Comparison of ENCODE assay signal across 9 cellular contexts in the genomic region with DNA sequence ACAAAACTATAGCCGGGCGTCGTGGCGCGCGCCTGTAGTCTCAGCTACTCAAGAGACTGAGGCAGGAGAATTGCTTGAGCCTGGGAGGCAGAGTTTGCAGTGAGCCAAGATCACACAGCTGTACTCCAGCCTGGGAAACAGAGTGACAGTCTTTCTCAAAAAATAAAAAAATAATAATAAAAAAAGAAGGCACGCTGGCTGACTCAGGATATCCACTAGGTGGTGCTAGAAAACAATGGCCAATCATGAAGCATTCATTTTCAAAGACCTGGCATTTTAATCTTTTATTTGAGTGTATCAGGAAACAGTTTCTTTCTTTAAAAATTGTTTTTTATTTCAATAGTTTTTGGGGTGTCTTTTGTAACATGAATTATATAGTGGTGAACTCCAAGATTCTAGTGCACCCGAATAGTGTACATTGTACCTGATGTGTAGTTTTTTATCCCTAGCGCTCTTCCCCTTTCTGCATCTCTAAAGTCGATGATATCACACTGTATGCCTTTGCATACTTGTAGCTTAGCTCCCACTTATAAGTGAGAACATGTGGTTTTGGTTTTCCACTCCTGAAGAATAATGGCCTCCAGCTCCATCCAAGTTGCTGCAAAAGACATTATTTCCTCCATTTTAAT.
DNase-seq lines count a peak whose midpoint lies in the region; ATAC-seq and TF ChIP-seq lines count a peak whose summit lies in the region.
"Had no signal": no experiment of that assay in that cellular context is flagged by ENCODE, and none has a peak within 500 bp of the region (broad histone marks: within the 10 kb centered on the region; RNA-seq: fewer than 3 reads in every experiment).

No MANE protein-coding gene starts in this region.

- ATAC-seq in GM18868 (IDR thresholded peaks at IDR 0.05; ENCODE audit: unreplicated experiment) = no peak

- no peak for TF ChIP-seq EP300 in stomach (IDR thresholded peaks at IDR 0.05)

- DNase-seq in AG09309 (ENCODE audit: low read depth) = no peak
- DNase-seq in GM13976 (ENCODE audit: low spot score) = peak; percentile 59
- DNase-seq in RPMI7951 (ENCODE audit: low read depth) = peak; percentile 41
- peak; percentile 60 for DNase-seq in fibroblast of the aortic adventitia (ENCODE audit: low read depth)
- no peak for DNase-seq in stomach
- no peak for DNase-seq in activated naive CD4-positive, alpha-beta T cell (lab: John Stamatoyannopoulos, UW)
- DNase-seq in DMS79 (lab: John Stamatoyannopoulos, UW) = no peak

- TF ChIP-seq POLR2A in stomach (IDR thresholded peaks at IDR 0.05) = no peak

- WGBS in stomach, 5 donors = 77 to 79% (median 78%) methylated on average over 9 to 10 of the region's 10 CpGs

- H3K4me1 ChIP-seq in stomach = no peaks in the 10 kb centered on the region

- H3K9me3 ChIP-seq in stomach = no peaks in the 10 kb centered on the region

- in situ Hi-C loops in GM13976 (cut with MboI; ENCODE audit: low sequenced_read_pairs, unreplicated experiment) = no loop called here

- TF ChIP-seq CTCF in AG09309 (IDR thresholded peaks at IDR 0.05; ENCODE audit: control insufficient read depth, insufficient read depth, low read depth, low read length, missing control alignments) (peak; percentile 73), GM13976 (IDR thresholded peaks at IDR 0.05; ENCODE audit: borderline replicate concordance, control extremely low read depth, extremely low read depth, insufficient read depth, missing control alignments) (peak; percentile 54), fibroblast of the aortic adventitia (IDR thresholded peaks at IDR 0.05; ENCODE audit: insufficient read depth, low read length) (peak; percentile 86), stomach (IDR thresholded peaks at IDR 0.05) (peak in 5 of 7 experiments; percentile 22 to 71 (median 67))

- H3K27me3 ChIP-seq in stomach = no peaks in the 10 kb centered on the region

- H3K36me3 ChIP-seq in stomach = no peaks in the 10 kb centered on the region

- intact Hi-C loops in stomach (cut with DNase I; ENCODE audit: low total_unique reads) = no loop called here

- H3K4me3 ChIP-seq in AG09309 (ENCODE audit: control insufficient read depth, low read depth, low read length) = no peak overlapping the region
- H3K4me3 ChIP-seq in fibroblast of the aortic adventitia (ENCODE audit: low read depth, low read length) = no peak overlapping the region
- H3K4me3 ChIP-seq in stomach = no peak overlapping the region

- no peak overlapping the region for H3K27ac ChIP-seq in stomach
- H3K27ac ChIP-seq: HL-60 had no signal

Comparison
In these comparisons a context has a peak if more than half of its experiments do, and no peak if none do; other contexts are left out.
1. DNase-seq: peak in GM13976 (single experiment), RPMI7951 (single experiment) and fibroblast of the aortic adventitia (single experiment); none in AG09309 (single experiment), stomach (single experiment), activated naive CD4-positive, alpha-beta T cell (0 of 4) and DMS79 (single experiment).
2. Peak in every context shown above with its lines, with median percentiles within 50 percentile points of each other: CTCF ChIP-seq.